In the genomic region with DNA sequence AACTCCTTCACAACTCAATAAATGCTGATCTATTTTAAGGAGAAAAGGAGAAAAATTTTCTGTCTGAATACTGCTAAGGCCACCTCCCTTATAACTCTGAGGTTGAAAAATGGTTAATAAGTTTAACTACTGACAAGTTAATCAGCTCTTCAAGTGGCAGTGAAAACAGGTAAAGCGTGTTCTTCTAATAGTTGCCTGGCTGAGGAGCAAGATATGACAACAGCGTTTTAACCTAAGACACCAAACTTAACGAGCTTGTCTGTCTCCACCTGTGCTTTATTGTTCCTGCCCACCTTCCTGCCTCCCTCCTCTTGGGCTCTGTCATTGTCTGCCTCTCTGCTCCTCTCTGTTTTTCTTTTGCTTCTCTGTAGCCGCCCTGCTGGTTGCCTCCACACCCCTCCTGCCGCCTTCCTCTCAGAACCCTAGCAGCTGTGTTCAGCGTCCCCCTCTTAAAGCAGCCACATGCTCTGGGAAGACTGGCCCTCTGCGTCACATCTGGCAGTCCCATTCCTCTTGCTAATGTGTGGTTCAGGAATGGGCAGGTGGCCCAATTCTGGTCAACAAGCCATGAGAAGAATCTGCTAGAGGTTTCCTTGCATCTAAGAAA, we compare ENCODE assay signal across 1 cellular context.
TF ChIP-seq lines count a peak whose summit lies in the region.

No MANE protein-coding gene starts in this region.

TF ChIP-seq in HepG2, 621 proteins besides CTCF, POLR2A, EP300 and RAD21 (continued from another document):
- TF ChIP-seq, protein P1, sequence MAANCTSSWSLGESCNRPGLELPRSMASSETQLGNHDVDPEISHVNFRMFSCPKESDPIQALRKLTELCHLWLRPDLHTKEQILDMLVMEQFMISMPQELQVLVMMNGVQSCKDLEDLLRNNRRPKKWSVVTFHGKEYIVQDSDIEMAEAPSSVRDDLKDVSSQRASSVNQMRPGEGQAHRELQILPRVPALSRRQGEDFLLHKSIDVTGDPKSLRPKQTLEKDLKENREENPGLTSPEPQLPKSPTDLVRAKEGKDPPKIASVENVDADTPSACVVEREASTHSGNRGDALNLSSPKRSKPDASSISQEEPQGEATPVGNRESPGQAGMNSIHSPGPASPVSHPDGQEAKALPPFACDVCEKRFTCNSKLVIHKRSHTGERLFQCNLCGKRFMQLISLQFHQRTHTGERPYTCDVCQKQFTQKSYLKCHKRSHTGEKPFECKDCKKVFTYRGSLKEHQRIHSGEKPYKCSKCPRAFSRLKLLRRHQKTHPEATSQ (CRISPR knock-in tag; IDR thresholded peaks at IDR 0.05; ENCODE audit: borderline replicate concordance), result no peak
- TF ChIP-seq, protein P2, sequence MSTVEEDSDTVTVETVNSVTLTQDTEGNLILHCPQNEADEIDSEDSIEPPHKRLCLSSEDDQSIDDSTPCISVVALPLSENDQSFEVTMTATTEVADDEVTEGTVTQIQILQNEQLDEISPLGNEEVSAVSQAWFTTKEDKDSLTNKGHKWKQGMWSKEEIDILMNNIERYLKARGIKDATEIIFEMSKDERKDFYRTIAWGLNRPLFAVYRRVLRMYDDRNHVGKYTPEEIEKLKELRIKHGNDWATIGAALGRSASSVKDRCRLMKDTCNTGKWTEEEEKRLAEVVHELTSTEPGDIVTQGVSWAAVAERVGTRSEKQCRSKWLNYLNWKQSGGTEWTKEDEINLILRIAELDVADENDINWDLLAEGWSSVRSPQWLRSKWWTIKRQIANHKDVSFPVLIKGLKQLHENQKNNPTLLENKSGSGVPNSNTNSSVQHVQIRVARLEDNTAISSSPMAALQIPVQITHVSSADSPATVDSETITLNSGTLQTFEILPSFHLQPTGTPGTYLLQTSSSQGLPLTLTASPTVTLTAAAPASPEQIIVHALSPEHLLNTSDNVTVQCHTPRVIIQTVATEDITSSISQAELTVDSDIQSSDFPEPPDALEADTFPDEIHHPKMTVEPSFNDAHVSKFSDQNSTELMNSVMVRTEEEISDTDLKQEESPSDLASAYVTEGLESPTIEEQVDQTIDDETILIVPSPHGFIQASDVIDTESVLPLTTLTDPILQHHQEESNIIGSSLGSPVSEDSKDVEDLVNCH (CRISPR knock-in tag; IDR thresholded peaks at IDR 0.05), result no peak
- TF ChIP-seq, protein P3, sequence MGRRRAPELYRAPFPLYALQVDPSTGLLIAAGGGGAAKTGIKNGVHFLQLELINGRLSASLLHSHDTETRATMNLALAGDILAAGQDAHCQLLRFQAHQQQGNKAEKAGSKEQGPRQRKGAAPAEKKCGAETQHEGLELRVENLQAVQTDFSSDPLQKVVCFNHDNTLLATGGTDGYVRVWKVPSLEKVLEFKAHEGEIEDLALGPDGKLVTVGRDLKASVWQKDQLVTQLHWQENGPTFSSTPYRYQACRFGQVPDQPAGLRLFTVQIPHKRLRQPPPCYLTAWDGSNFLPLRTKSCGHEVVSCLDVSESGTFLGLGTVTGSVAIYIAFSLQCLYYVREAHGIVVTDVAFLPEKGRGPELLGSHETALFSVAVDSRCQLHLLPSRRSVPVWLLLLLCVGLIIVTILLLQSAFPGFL (CRISPR knock-in tag; IDR thresholded peaks at IDR 0.05), result no peak
